In the genomic region with DNA sequence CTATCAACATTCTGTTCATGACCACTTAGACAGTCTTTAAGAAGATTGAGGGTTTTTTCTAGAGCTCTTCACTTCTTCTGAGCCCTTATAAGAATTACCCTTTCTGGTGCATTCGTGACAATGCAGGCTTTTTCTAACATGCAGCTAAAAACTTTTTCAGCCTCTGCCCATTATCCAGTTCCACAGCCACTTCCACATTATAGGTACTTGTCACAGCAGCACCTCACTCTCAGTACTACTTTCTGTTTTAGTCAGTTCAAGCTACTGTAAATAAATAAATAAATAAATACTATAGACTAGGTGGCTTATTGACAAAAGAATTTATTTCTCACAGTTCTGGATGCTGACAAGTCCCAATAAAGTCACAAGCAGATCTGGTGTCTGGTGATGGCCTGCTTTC, we compare ENCODE assay signal across 17 cellular contexts.
A peak's percentile ranks its signal among the peaks of the same experiment; 100 is the strongest.
DNase-seq lines count a peak whose midpoint lies in the region; ATAC-seq and TF ChIP-seq lines count a peak whose summit lies in the region.
"Had no signal": no experiment of that assay in that cellular context is flagged by ENCODE, and none has a peak within 500 bp of the region (broad histone marks: within the 10 kb centered on the region; RNA-seq: fewer than 3 reads in every experiment).

No MANE protein-coding gene starts in this region.

- DNase-seq in head of caudate nucleus: no peak
- DNase-seq in adrenal gland: no peak
- no peak for DNase-seq in SHP77 treated with DMSO at 0.1 percent for 48 hours (lab: John Stamatoyannopoulos, UW)
- no peak for DNase-seq in neuronal stem cell (ENCODE audit: low spot score)
- DNase-seq: activated T-cell treated with anti-CD3 and anti-CD28 coated beads, Interleukin-2, amount 50 U/mL, for 1 hour; aorta; MG63; NCI-H2171; stimulated activated CD4-positive, alpha-beta T cell treated with anti-CD3 and anti-CD28 coated beads, Interleukin-2, amount 100 ng/mL, for 48 hours; stimulated activated naive CD4-positive, alpha-beta T cell had no signal

- TF ChIP-seq POLR2A in GM18505 (IDR thresholded peaks at IDR 0.05; ENCODE audit: borderline replicate concordance, extremely low read depth, insufficient read depth, insufficient read length) (no peak), adrenal gland (IDR thresholded peaks at IDR 0.05) (no peak)

- TF ChIP-seq CTCF in adrenal gland (IDR thresholded peaks at IDR 0.05): no peak

- no peak overlapping the region for H4K8ac ChIP-seq in neuronal stem cell (ENCODE audit: low read depth, low read length)

- no peak overlapping the region for H2BK5ac ChIP-seq in neuronal stem cell (ENCODE audit: low read length)

- no peak overlapping the region for H4K91ac ChIP-seq in neuronal stem cell (ENCODE audit: low read depth, low read length, poor library complexity)

- H3K4me3 ChIP-seq in adrenal gland (no peak overlapping the region), neuronal stem cell (ENCODE audit: low read length in 2 of 2) (no peak overlapping the region)
- H3K4me3 ChIP-seq: MG63, prostate gland, vagina had no signal

- H2BK15ac ChIP-seq in neuronal stem cell (ENCODE audit: low read length): no peak overlapping the region

- H2BK12ac ChIP-seq in neuronal stem cell (ENCODE audit: low read length): no peak overlapping the region

- H3K23ac ChIP-seq in neuronal stem cell (ENCODE audit: low read depth, low read length, poor library complexity): no peak overlapping the region

- H3K14ac ChIP-seq in neuronal stem cell (ENCODE audit: low read length): no peak overlapping the region

- H3K36me3 ChIP-seq in adrenal gland (replicated peaks in 1 of 2) (no peaks in the 10 kb centered on the region), neuronal stem cell (replicated peaks in 1 of 2; ENCODE audit: control insufficient read depth in 2 of 2, insufficient read depth in 2 of 2, low read length in 2 of 2) (no peaks in the 10 kb centered on the region)
- H3K36me3 ChIP-seq: MG63, prostate gland, vagina had no signal

- H3K27me3 ChIP-seq in adrenal gland (no peaks in the 10 kb centered on the region), neuronal stem cell (ENCODE audit: control insufficient read depth in 3 of 3, insufficient read depth in 3 of 3, low read depth in 1 of 3, low read length in 3 of 3) (no peaks in the 10 kb centered on the region)
- H3K27me3 ChIP-seq: MG63, vagina had no signal

- no peak overlapping the region for H2AK5ac ChIP-seq in neuronal stem cell (ENCODE audit: low read depth, low read length)

- ATAC-seq in GM18505 (IDR thresholded peaks at IDR 0.05; ENCODE audit: unreplicated experiment) (peak; percentile 67), GM19455 (IDR thresholded peaks at IDR 0.05; ENCODE audit: unreplicated experiment) (peak; percentile 73), HG02759 (IDR thresholded peaks at IDR 0.05; ENCODE audit: unreplicated experiment) (peak; percentile 64), HG03280 (IDR thresholded peaks at IDR 0.05; ENCODE audit: unreplicated experiment) (peak; percentile 67)
- ATAC-seq: activated CD4-positive, CD25-positive, alpha-beta regulatory T cell treated with anti-CD3 and anti-CD28 coated beads, Interleukin-2, amount 50 U/mL, for 24 hours had no signal

- H3K9ac ChIP-seq in neuronal stem cell (ENCODE audit: low read depth, low read length, poor library complexity): no peak overlapping the region

- no peak overlapping the region for H3K18ac ChIP-seq in neuronal stem cell (ENCODE audit: low read length)

- no peak overlapping the region for H3K27ac ChIP-seq in adrenal gland
- H3K27ac ChIP-seq in neuronal stem cell (replicated peaks; ENCODE audit: low read length): no peak overlapping the region
- H3K27ac ChIP-seq: prostate gland, vagina had no signal

- intact Hi-C loops in head of caudate nucleus (cut with DNase I) (no loop called here), adrenal gland (cut with DNase I) (no loop called here)

- H3K4me2 ChIP-seq in neuronal stem cell (ENCODE audit: insufficient read depth, low read length, poor library complexity, severe bottlenecking): no peak overlapping the region

- no peak overlapping the region for H2BK120ac ChIP-seq in neuronal stem cell (ENCODE audit: low read depth, low read length)

- H3K9me3 ChIP-seq in adrenal gland (replicated peaks in 1 of 3) (no peaks in the 10 kb centered on the region), neuronal stem cell (replicated peaks in 1 of 2; ENCODE audit: control insufficient read depth in 2 of 2, insufficient read depth in 1 of 2, low read depth in 1 of 2, low read length in 2 of 2) (no peaks in the 10 kb centered on the region)
- H3K9me3 ChIP-seq: MG63, prostate gland, vagina had no signal

- H3K4me1 ChIP-seq in adrenal gland (replicated peaks in 1 of 2) (no peaks in the 10 kb centered on the region), neuronal stem cell (ENCODE audit: control insufficient read depth in 2 of 2, insufficient read depth in 1 of 2, low read depth in 1 of 2, low read length in 2 of 2) (no peaks in the 10 kb centered on the region)
- H3K4me1 ChIP-seq: prostate gland, vagina had no signal

- H3K79me1 ChIP-seq in neuronal stem cell (ENCODE audit: low read depth, low read length): no peaks in the 10 kb centered on the region

- 63 to 88% (median 78%) methylated on average over 1 of the region's 1 CpG for WGBS in adrenal gland, 4 donors
- no CpG with 5 or more reads among the region's 1 CpG for WGBS in neuronal stem cell (ENCODE audit: extremely low coverage in 2 of 2, insufficient read length in 2 of 2, insufficient replicate concordance in 1 of 2), 2 donors

- no peak overlapping the region for H3K4ac ChIP-seq in neuronal stem cell (ENCODE audit: low read length)

- no peak overlapping the region for H2AFZ ChIP-seq in neuronal stem cell (ENCODE audit: low read length)
